ENCODE assay signal across 18 cellular contexts in the genomic region with DNA sequence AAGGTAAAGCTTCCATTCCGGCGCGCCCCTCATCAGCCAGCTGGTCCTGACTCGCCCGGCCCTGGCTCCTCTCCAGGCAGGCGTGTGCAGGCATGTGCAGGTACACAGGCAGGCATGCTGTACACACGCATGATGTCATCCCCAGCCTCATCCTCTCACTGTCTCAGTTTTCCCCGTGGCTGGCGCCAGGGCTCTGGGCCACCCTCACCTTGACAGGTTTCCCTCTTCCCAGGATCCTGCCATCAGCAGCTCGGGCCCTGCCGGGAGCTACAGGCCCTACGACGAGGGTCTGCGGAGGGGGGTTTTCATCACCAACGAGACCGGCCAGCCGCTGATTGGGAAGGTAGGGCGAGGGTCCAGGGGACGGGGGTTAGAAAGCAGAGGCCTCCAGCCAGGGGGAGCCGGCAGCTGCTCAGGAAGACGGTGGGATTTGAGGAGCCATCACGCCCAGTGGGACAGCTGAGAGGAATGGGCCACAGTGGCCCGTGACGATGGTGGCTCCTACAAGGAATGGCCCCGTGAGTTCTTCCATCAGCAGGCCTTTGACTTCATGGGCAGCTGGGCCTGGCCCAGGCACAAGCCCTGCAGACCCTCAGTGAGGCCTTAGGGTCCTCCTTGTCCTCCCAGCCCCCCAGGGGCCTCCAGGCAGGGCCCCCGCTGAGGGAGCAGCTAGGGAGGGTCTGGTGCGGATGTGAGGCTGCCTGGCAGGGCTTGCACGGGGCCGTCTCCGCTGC. TPM values are rescaled to one million over a fixed set of nuclear protein-coding genes. Genes with fewer than 3 reads are reported as not detected.
DNase-seq lines count a peak whose midpoint lies in the region; ATAC-seq and TF ChIP-seq lines count a peak whose summit lies in the region.
"Had no signal": no experiment of that assay in that cellular context is flagged by ENCODE, and none has a peak within 500 bp of the region (broad histone marks: within the 10 kb centered on the region; RNA-seq: fewer than 3 reads in every experiment).

No MANE protein-coding gene starts in this region.

- peak; percentile 57 for DNase-seq in DMS79 (lab: John Stamatoyannopoulos, UW)
- DNase-seq in NCI-H1105 treated with DMSO at 0.1 percent for 48 hours (lab: John Stamatoyannopoulos, UW) = peak; percentile 86
- DNase-seq in WTC11 (ENCODE audit: low spot score) = peak; percentile 9
- DNase-seq in mesenteric fat pad (ENCODE audit: low spot score) = peak; percentile 89
- DNase-seq in NCI-H1092 treated with DMSO at 0.1 percent for 48 hours (lab: John Stamatoyannopoulos, UW) = no peak
- no peak for DNase-seq in CD8-positive, alpha-beta memory T cell
- DNase-seq in activated CD4-positive, alpha-beta T cell treated with anti-CD3 and anti-CD28 coated beads, Interleukin-2, amount 50 U/mL, for 1 hour = no peak
- DNase-seq: activated T-cell treated with anti-CD3 and anti-CD28 coated beads, Interleukin-2, amount 50 U/mL, for 72 hours; BE2C; central memory CD4-positive, alpha-beta T cell; foreskin fibroblast; lower lobe of right lung; naive B cell; NCI-H2107; Right ventricle myocardium superior; stimulated activated CD4-positive, alpha-beta T cell treated with anti-CD3 and anti-CD28 coated beads, Interleukin-12 subunit alpha, Interleukin-12 subunit beta, amount 100 ng/mL, for 4 hours had no signal

- H3K27ac ChIP-seq in CD8-positive, alpha-beta memory T cell (ENCODE audit: low read depth, low read length) = no peak overlapping the region
- H3K27ac ChIP-seq: lower lobe of right lung, stomach had no signal

- no peaks in the 10 kb centered on the region for H3K4me1 ChIP-seq in CD8-positive, alpha-beta memory T cell (ENCODE audit: insufficient read depth, low read length)
- H3K4me1 ChIP-seq: lower lobe of right lung had no signal

- no peak for TF ChIP-seq CTCF in WTC11 (IDR thresholded peaks at IDR 0.05)

- H3K27me3 ChIP-seq in CD8-positive, alpha-beta memory T cell (ENCODE audit: insufficient read depth, low read length, poor library complexity, severe bottlenecking) = no peaks in the 10 kb centered on the region
- H3K27me3 ChIP-seq: BE2C, stomach had no signal

- H3K9me3 Mint-ChIP-seq in WTC11 = no peaks in the 10 kb centered on the region
- no peaks in the 10 kb centered on the region for H3K9me3 Mint-ChIP-seq in CD8-positive, alpha-beta memory T cell
- H3K9me3 Mint-ChIP-seq: activated T-cell treated with anti-CD3 and anti-CD28 coated beads, Interleukin-2, amount 50 U/mL, for 72 hours had no signal

- H3K4me3 Mint-ChIP-seq in WTC11 = no peak overlapping the region
- H3K4me3 Mint-ChIP-seq in CD8-positive, alpha-beta memory T cell = no peak overlapping the region
- H3K4me3 Mint-ChIP-seq: activated T-cell treated with anti-CD3 and anti-CD28 coated beads, Interleukin-2, amount 50 U/mL, for 72 hours had no signal

- H3K36me3 Mint-ChIP-seq in WTC11 = peaks cover 4% of the 10 kb centered on the region
- H3K36me3 Mint-ChIP-seq in CD8-positive, alpha-beta memory T cell = peaks cover 0 to 13% (median 2%) of the 10 kb centered on the region in 3 donors

- H3K4me1 Mint-ChIP-seq in WTC11 = peaks cover 6% of the 10 kb centered on the region; the same call in 1 of the 2 replicates
- peaks cover 0 to 6% (median 0%) of the 10 kb centered on the region in 3 donors for H3K4me1 Mint-ChIP-seq in CD8-positive, alpha-beta memory T cell

- ATAC-seq in WTC11 = no peak
- ATAC-seq: activated T-cell treated with anti-CD3 and anti-CD28 coated beads, Interleukin-2, amount 50 U/mL, for 72 hours; lower lobe of right lung had no signal

- POLR2A ChIA-PET in WTC11 (lab: Charles Lee) = no interaction called here
- POLR2A ChIA-PET in CD8-positive, alpha-beta memory T cell (lab: Charles Lee) = no interaction called here

- CTCF ChIA-PET in WTC11 (lab: Charles Lee) = interaction anchor here (0.8 to 5.4 kb wide), 4 partner anchors 9 to 101 kb away, joined by 3 to 55 read pairs (median 4); partner anchors contain the start of gene GAA
- CTCF ChIA-PET in CD8-positive, alpha-beta memory T cell (lab: Charles Lee) = interaction anchor here (1.1 to 2.7 kb wide), 2 partner anchors 8 to 27 kb away, joined by 3 to 13 read pairs; partner anchors contain the start of gene GAA

- H3K9me3 ChIP-seq in CD8-positive, alpha-beta memory T cell (ENCODE audit: low read length) = no peaks in the 10 kb centered on the region
- H3K9me3 ChIP-seq: BE2C, lower lobe of right lung, stomach had no signal

- no peak overlapping the region for H3K4me3 ChIP-seq in CD8-positive, alpha-beta memory T cell (ENCODE audit: low read length)
- H3K4me3 ChIP-seq: lower lobe of right lung, stomach had no signal

- H3K27ac Mint-ChIP-seq in WTC11 = no peak overlapping the region
- H3K27ac Mint-ChIP-seq in CD8-positive, alpha-beta memory T cell = no peak overlapping the region
- H3K27ac Mint-ChIP-seq: activated T-cell treated with anti-CD3 and anti-CD28 coated beads, Interleukin-2, amount 50 U/mL, for 72 hours; naive B cell; progenitor cell of endocrine pancreas had no signal

- no peaks in the 10 kb centered on the region for H3K27me3 Mint-ChIP-seq in WTC11 (ENCODE audit: low read depth)
- no peaks in the 10 kb centered on the region for H3K27me3 Mint-ChIP-seq in CD8-positive, alpha-beta memory T cell
- H3K27me3 Mint-ChIP-seq: naive B cell had no signal

- H3K36me3 ChIP-seq in CD8-positive, alpha-beta memory T cell (ENCODE audit: insufficient read depth, low read length) = no peaks in the 10 kb centered on the region
- H3K36me3 ChIP-seq: BE2C, lower lobe of right lung had no signal

TF ChIP-seq in WTC11, 78 proteins besides CTCF, POLR2A, EP300 and RAD21:
- TF ChIP-seq ELF4 (CRISPR knock-in tag; IDR thresholded peaks at IDR 0.05; ENCODE audit: low read depth) (no peak), KAT7 (CRISPR knock-in tag; IDR thresholded peaks at IDR 0.05; ENCODE audit: borderline replicate concordance) (no peak), EMX1 (CRISPR knock-in tag; IDR thresholded peaks at IDR 0.05) (no peak), JAZF1 (CRISPR knock-in tag; IDR thresholded peaks at IDR 0.05) (no peak), NFE2L1 (CRISPR knock-in tag; IDR thresholded peaks at IDR 0.05) (no peak), ATF1 (CRISPR knock-in tag; IDR thresholded peaks at IDR 0.05) (no peak), USF2 (CRISPR knock-in tag; IDR thresholded peaks at IDR 0.05) (no peak), ZNF317 (CRISPR knock-in tag; IDR thresholded peaks at IDR 0.05; ENCODE audit: borderline replicate concordance, low read depth) (no peak), ZNF423 (CRISPR knock-in tag; IDR thresholded peaks at IDR 0.05) (no peak), SOX15 (CRISPR knock-in tag; IDR thresholded peaks at IDR 0.05) (no peak), GABPB1 (CRISPR knock-in tag; IDR thresholded peaks at IDR 0.05) (no peak), NFATC4 (CRISPR knock-in tag; IDR thresholded peaks at IDR 0.05) (no peak)

RNA-seq across cellular contexts. Expression of gene GAA, which starts 8.5 kb away (rescaled TPM):
- total RNA-seq in WTC11 (2021) (91.6 to 97.7 TPM (median 93.9 TPM) in 3 replicates), mesenteric fat pad (61.4 TPM)
- 10 to 100 TPM; 30.5 to 31.0 TPM for total RNA-seq in CD8-positive, alpha-beta memory T cell
- 13.7 TPM for polyA plus RNA-seq in CD8-positive, alpha-beta memory T cell

RNA-seq across cellular contexts. Expression of gene EIF4A3, which starts 37.0 kb away (rescaled TPM):
- total RNA-seq in WTC11 (2021) (142 to 160 TPM (median 142 TPM) in 3 replicates), mesenteric fat pad (92.0 TPM)
- total RNA-seq in CD8-positive, alpha-beta memory T cell = 100 to 1,000 TPM; 174 to 181 TPM
- 77.6 TPM for polyA plus RNA-seq in CD8-positive, alpha-beta memory T cell

RNA-seq across cellular contexts. Expression of gene CARD14, which starts 60.0 kb away (rescaled TPM):
- total RNA-seq in WTC11 (2021) (0.18 to 0.83 TPM (median 0.25 TPM) in 3 replicates), mesenteric fat pad (not detected)
- total RNA-seq in CD8-positive, alpha-beta memory T cell = not detected
- not detected for polyA plus RNA-seq in CD8-positive, alpha-beta memory T cell
- total RNA-seq: progenitor cell of endocrine pancreas, Right ventricle myocardium superior had no signal

Comparison
In these comparisons a context has a peak if more than half of its experiments do, and no peak if none do; other contexts are left out.
1. DNase-seq: peak in DMS79 (single experiment), NCI-H1105 treated with DMSO at 0.1 percent for 48 hours (single experiment), WTC11 (single experiment) and mesenteric fat pad (single experiment); none in NCI-H1092 treated with DMSO at 0.1 percent for 48 hours (single experiment), CD8-positive, alpha-beta memory T cell (0 of 5) and activated CD4-positive, alpha-beta T cell treated with anti-CD3 and anti-CD28 coated beads, Interleukin-2, amount 50 U/mL, for 1 hour (single experiment).